13 cellular contexts compared by ENCODE assay signal in genomic region chr2:165572155-165572554, GRCh38.
DNase-seq lines count a peak whose midpoint lies in the region; ATAC-seq and TF ChIP-seq lines count a peak whose summit lies in the region.
"Had no signal": no experiment of that assay in that cellular context is flagged by ENCODE, and none has a peak within 500 bp of the region (broad histone marks: within the 10 kb centered on the region; RNA-seq: fewer than 3 reads in every experiment).

No MANE protein-coding gene starts in this region.

- no peaks in the 10 kb centered on the region for H3K79me2 ChIP-seq in trophoblast cell (ENCODE audit: control insufficient read depth, insufficient read depth, low read length, poor library complexity)

- H3K4me1 Mint-ChIP-seq in osteocyte (ENCODE audit: unreplicated experiment) = peaks cover 14% of the 10 kb centered on the region
- H3K4me1 Mint-ChIP-seq: activated CD4-positive, alpha-beta T cell treated with anti-CD3 and anti-CD28 coated beads, Interleukin-2, amount 10 ng/mL, durations not matched to agents 7 days and 5 days had no signal

- no peak overlapping the region for H2AFZ ChIP-seq in trophoblast cell (ENCODE audit: insufficient read depth, low read length, poor library complexity)
- H2AFZ ChIP-seq: GM23248 had no signal

- H3K18ac ChIP-seq in trophoblast cell (ENCODE audit: low read length) = no peak overlapping the region

- H3K27ac Mint-ChIP-seq in osteocyte (ENCODE audit: unreplicated experiment) = no peak overlapping the region
- H3K27ac Mint-ChIP-seq: activated CD4-positive, alpha-beta T cell treated with anti-CD3 and anti-CD28 coated beads, Interleukin-2, amount 10 ng/mL, durations not matched to agents 7 days and 5 days had no signal

- DNase-seq in DMS 273 (lab: John Stamatoyannopoulos, UW; ENCODE audit: unreplicated experiment) = peak; percentile 92
- DNase-seq in NCI-H2081 (lab: John Stamatoyannopoulos, UW) = peak; percentile 78 to 91
- no peak for DNase-seq in SK-N-MC (ENCODE audit: low read depth, low spot score)
- DNase-seq in left colon = no peak
- no peak for DNase-seq in osteocyte (ENCODE audit: extremely low spot score, unreplicated experiment)
- no peak for DNase-seq in activated CD4-positive, alpha-beta T cell treated with anti-CD3 and anti-CD28 coated beads, Interleukin-2, amount 50 U/mL, for 1 hour
- DNase-seq in HUDEP-2 (lab: John Stamatoyannopoulos, UW; ENCODE audit: unreplicated experiment in 76 of 76) = no peak
- no peak for DNase-seq in trophoblast cell
- DNase-seq: activated CD4-positive, alpha-beta T cell treated with anti-CD3 and anti-CD28 coated beads, Interleukin-2, amount 10 ng/mL, durations not matched to agents 7 days and 5 days; amniotic stem cell; GM23248 had no signal

- H2BK12ac ChIP-seq in trophoblast cell (ENCODE audit: low read length) = no peak overlapping the region

- H3K14ac ChIP-seq in trophoblast cell (ENCODE audit: low read length) = no peak overlapping the region

- H4K8ac ChIP-seq in trophoblast cell (ENCODE audit: low read depth, low read length) = no peak overlapping the region

- no peaks in the 10 kb centered on the region for H3K9me3 Mint-ChIP-seq in osteocyte (ENCODE audit: unreplicated experiment)
- H3K9me3 Mint-ChIP-seq: activated CD4-positive, alpha-beta T cell treated with anti-CD3 and anti-CD28 coated beads, Interleukin-2, amount 10 ng/mL, durations not matched to agents 7 days and 5 days had no signal

- no peaks in the 10 kb centered on the region for H3K36me3 Mint-ChIP-seq in osteocyte (ENCODE audit: unreplicated experiment)

- no peak overlapping the region for H4K91ac ChIP-seq in trophoblast cell (ENCODE audit: low read depth, low read length)

- H3K4me3 ChIP-seq in SK-N-MC = peak overlapping the region; percentile 63
- no peak overlapping the region for H3K4me3 ChIP-seq in trophoblast cell (ENCODE audit: low read depth, low read length)
- H3K4me3 ChIP-seq: GM23248 had no signal

- no peak overlapping the region for H3K23ac ChIP-seq in trophoblast cell (ENCODE audit: low read length)

- intact Hi-C loops in left colon (cut with DNase I, micrococcal nuclease) = no loop called here

- H3K9ac ChIP-seq in SK-N-MC (ENCODE audit: insufficient read length) (no peak overlapping the region), trophoblast cell (ENCODE audit: low read length) (no peak overlapping the region)
- H3K9ac ChIP-seq: GM23248 had no signal

- no CpG with 5 or more reads among the region's 3 CpGs for WGBS in trophoblast cell (ENCODE audit: extremely low coverage, insufficient coverage, insufficient read length)

- H3K4me3 Mint-ChIP-seq in osteocyte (ENCODE audit: unreplicated experiment) = no peak overlapping the region
- H3K4me3 Mint-ChIP-seq: activated CD4-positive, alpha-beta T cell treated with anti-CD3 and anti-CD28 coated beads, Interleukin-2, amount 10 ng/mL, durations not matched to agents 7 days and 5 days had no signal

- H3K27ac ChIP-seq in SK-N-MC = peak overlapping the region; percentile 78
- H3K27ac ChIP-seq in trophoblast cell (ENCODE audit: low read depth, low read length) = no peak overlapping the region
- H3K27ac ChIP-seq: GM23248, HL-60 had no signal

- H3K79me1 ChIP-seq in trophoblast cell (ENCODE audit: low read length) = no peaks in the 10 kb centered on the region

- no peak overlapping the region for H4K12ac ChIP-seq in trophoblast cell (ENCODE audit: low read depth, low read length)

- H3K4ac ChIP-seq in trophoblast cell (ENCODE audit: low read depth, low read length) = no peak overlapping the region

- ATAC-seq in left colon = peak; percentile 66
- ATAC-seq: Panc1 had no signal

- H3K27me3 Mint-ChIP-seq in osteocyte (ENCODE audit: unreplicated experiment) = peaks cover 5% of the 10 kb centered on the region

- H3K36me3 ChIP-seq in SK-N-MC (ENCODE audit: insufficient read depth, low read length) (no peaks in the 10 kb centered on the region), trophoblast cell (ENCODE audit: control insufficient read depth in 1 of 2, insufficient read depth in 2 of 2, low read length in 2 of 2) (no peaks in the 10 kb centered on the region)

- H3K9me3 ChIP-seq in SK-N-MC (ENCODE audit: low read depth, low read length) = no peaks in the 10 kb centered on the region
- H3K9me3 ChIP-seq in trophoblast cell (ENCODE audit: insufficient read depth, low read depth, low read length) = no peaks in the 10 kb centered on the region

- no peak for TF ChIP-seq CTCF in osteocyte (IDR thresholded peaks at IDR 0.05)

- no peaks in the 10 kb centered on the region for H3K27me3 ChIP-seq in trophoblast cell (ENCODE audit: insufficient read depth, low read length)

- H3K4me2 ChIP-seq in trophoblast cell (ENCODE audit: low read length) = no peak overlapping the region

- no peaks in the 10 kb centered on the region for H3K4me1 ChIP-seq in trophoblast cell (ENCODE audit: control insufficient read depth in 1 of 2, insufficient read depth in 2 of 2, low read length in 2 of 2)

- H2BK120ac ChIP-seq in trophoblast cell (ENCODE audit: insufficient read depth, low read length, poor library complexity) = no peak overlapping the region

- H2BK5ac ChIP-seq in trophoblast cell (ENCODE audit: low read depth, low read length, poor library complexity) = no peak overlapping the region

- no peak overlapping the region for H2AK5ac ChIP-seq in trophoblast cell (ENCODE audit: low read length)

Comparison
In these comparisons a context has a peak if more than half of its experiments do, and no peak if none do; other contexts are left out.
1. DNase-seq: peak in DMS 273 (single experiment) and NCI-H2081 (2 of 2); none in SK-N-MC (single experiment), left colon (0 of 2), osteocyte (single experiment), activated CD4-positive, alpha-beta T cell treated with anti-CD3 and anti-CD28 coated beads, Interleukin-2, amount 50 U/mL, for 1 hour (single experiment), HUDEP-2 (0 of 76) and trophoblast cell (0 of 2).